ENCODE assay signal across 20 cellular contexts in the genomic region with DNA sequence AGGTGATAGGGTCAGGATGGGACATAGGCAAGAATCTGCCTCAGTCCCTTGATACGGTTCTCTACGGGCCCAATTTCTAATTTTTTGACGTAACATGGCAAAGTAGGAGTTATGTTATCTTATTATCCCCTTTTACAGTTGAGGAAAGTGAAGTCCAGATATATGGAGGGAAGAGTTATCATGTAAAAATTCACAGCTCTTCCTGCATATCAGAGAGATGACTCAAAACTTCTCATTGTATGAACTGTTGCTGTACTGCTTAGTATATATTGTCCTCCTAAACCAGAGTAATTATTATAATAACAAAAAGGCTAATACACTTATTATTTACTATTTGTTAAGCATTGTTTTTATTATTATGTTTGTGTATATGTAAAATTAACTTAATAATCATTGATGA.
DNase-seq lines count a peak whose midpoint lies in the region; ATAC-seq, FAIRE-seq and TF ChIP-seq lines count a peak whose summit lies in the region.
"Had no signal": no experiment of that assay in that cellular context is flagged by ENCODE, and none has a peak within 500 bp of the region (broad histone marks: within the 10 kb centered on the region; RNA-seq: fewer than 3 reads in every experiment).

No MANE protein-coding gene starts in this region.

- H3K27me3 ChIP-seq in astrocyte (ENCODE audit: insufficient read depth, low read length), result no peaks in the 10 kb centered on the region
- H3K27me3 ChIP-seq: BE2C had no signal

- no peaks in the 10 kb centered on the region for H3K36me3 ChIP-seq in astrocyte (ENCODE audit: insufficient read depth, low read length)
- H3K36me3 ChIP-seq: BE2C, HAP-1 had no signal

- no peak overlapping the region for H3K4me2 ChIP-seq in astrocyte (ENCODE audit: low read length)

- no peaks in the 10 kb centered on the region for H4K20me1 ChIP-seq in astrocyte (ENCODE audit: insufficient read depth, low read length)

- FAIRE-seq in astrocyte (lab: Jason Lieb, UNC), result no peak
- FAIRE-seq: A204.1, G401.6, GM12891, GM19239 had no signal

- no peaks in the 10 kb centered on the region for H3K27me3 Mint-ChIP-seq in astrocyte (ENCODE audit: low read depth, unreplicated experiment)
- H3K27me3 Mint-ChIP-seq: CD4-positive, alpha-beta T cell had no signal

- no peak overlapping the region for H3K27ac ChIP-seq in astrocyte (ENCODE audit: low read depth, low read length)
- H3K27ac ChIP-seq: HL-60 had no signal

- no peaks in the 10 kb centered on the region for H3K79me2 ChIP-seq in astrocyte (ENCODE audit: insufficient read depth, low read length)

- no peak overlapping the region for H3K4me3 ChIP-seq in LNCaP clone FGC (ENCODE audit: low read depth, low read length)
- no peak overlapping the region for H3K4me3 ChIP-seq in astrocyte (ENCODE audit: insufficient read depth, low read depth, low read length)
- H3K4me3 ChIP-seq: HAP-1 had no signal

- no peak overlapping the region for H3K9ac ChIP-seq in astrocyte (ENCODE audit: low read length)

- H3K36me3 Mint-ChIP-seq in astrocyte (ENCODE audit: low read depth, unreplicated experiment), result no peaks in the 10 kb centered on the region

- H3K9me3 ChIP-seq in astrocyte (ENCODE audit: insufficient read depth, low read depth, low read length), result peaks cover under 1% of the 10 kb centered on the region
- H3K9me3 ChIP-seq: BE2C, HAP-1 had no signal

- H2AFZ ChIP-seq in astrocyte (ENCODE audit: low read depth, low read length), result no peak overlapping the region

- DNase-seq in ELR (ENCODE audit: low read depth) (peak; percentile 60), LNCaP clone FGC (ENCODE audit: low read depth) (peak; percentile 7), astrocyte (ENCODE audit: low read depth) (peak; percentile 12), kidney tubule cell (ENCODE audit: low spot score) (peak; percentile 25), NCI-H187 (lab: John Stamatoyannopoulos, UW) (no peak), HT-29 (ENCODE audit: low spot score) (no peak)
- DNase-seq: ACHN; BE2C; C1 segment of cervical spinal cord; CD4-positive, alpha-beta T cell; DMS153; DMS79; KG1 had no signal

- H3K27ac Mint-ChIP-seq in astrocyte (ENCODE audit: unreplicated experiment), result no peak overlapping the region
- H3K27ac Mint-ChIP-seq: CD4-positive, alpha-beta T cell had no signal

- TF ChIP-seq CTCF in LNCaP clone FGC (IDR thresholded peaks at IDR 0.05; ENCODE audit: control insufficient read depth, extremely low read depth, insufficient read depth) (no peak), astrocyte (IDR thresholded peaks at IDR 0.05; ENCODE audit: insufficient read depth, low read depth, low read length) (no peak)

- peaks cover 5% of the 10 kb centered on the region for H3K9me3 Mint-ChIP-seq in astrocyte (ENCODE audit: unreplicated experiment)
- H3K9me3 Mint-ChIP-seq: CD4-positive, alpha-beta T cell had no signal

- no peak overlapping the region for H3K4me3 Mint-ChIP-seq in astrocyte (ENCODE audit: unreplicated experiment)
- H3K4me3 Mint-ChIP-seq: CD4-positive, alpha-beta T cell had no signal

- H3K4me1 Mint-ChIP-seq in astrocyte (ENCODE audit: low read depth, unreplicated experiment), result peaks cover 18% of the 10 kb centered on the region

- peaks cover 14% of the 10 kb centered on the region for H3K4me1 ChIP-seq in astrocyte (ENCODE audit: insufficient read depth, low read length)
- H3K4me1 ChIP-seq: BE2C, HAP-1 had no signal

- ATAC-seq in esophagus mucosa, result no peak

Comparison
In these comparisons a context has a peak if more than half of its experiments do, and no peak if none do; other contexts are left out.
1. DNase-seq: peak in ELR (single experiment), LNCaP clone FGC (single experiment), astrocyte (single experiment) and kidney tubule cell (single experiment); none in NCI-H187 (0 of 2) and HT-29 (single experiment).